ENCODE assay signal across 13 cellular contexts in the genomic region with DNA sequence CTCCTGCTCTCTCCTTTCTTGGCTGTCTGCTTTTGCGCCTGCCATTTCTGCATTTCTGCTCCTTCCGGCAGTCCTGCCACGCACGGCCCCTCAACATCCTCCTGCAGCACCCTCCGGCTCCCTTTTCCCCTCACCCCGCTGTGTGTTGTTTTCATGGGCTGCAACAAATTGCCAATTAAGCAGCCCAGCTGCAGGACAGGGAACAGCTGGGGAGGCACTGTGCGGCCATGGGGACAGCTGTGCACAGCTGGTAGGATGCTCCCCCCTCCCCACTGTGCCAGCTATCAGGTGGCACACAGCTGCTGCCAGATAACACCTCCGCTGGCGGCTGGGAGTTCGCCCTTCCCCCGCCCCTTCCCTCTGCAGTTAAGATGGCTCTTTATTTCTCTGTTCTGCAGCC. TPM values are rescaled to one million over a fixed set of nuclear protein-coding genes. Genes with fewer than 3 reads are reported as not detected.
DNase-seq lines count a peak whose midpoint lies in the region; TF ChIP-seq lines count a peak whose summit lies in the region.
"Had no signal": no experiment of that assay in that cellular context is flagged by ENCODE, and none has a peak within 500 bp of the region (broad histone marks: within the 10 kb centered on the region; RNA-seq: fewer than 3 reads in every experiment).

No MANE protein-coding gene starts in this region.

- TF ChIP-seq CTCF in endothelial cell (IDR thresholded peaks at IDR 0.05; ENCODE audit: unreplicated experiment): no peak

- WGBS in neuronal stem cell (ENCODE audit: extremely low coverage in 2 of 2, insufficient read length in 2 of 2, insufficient replicate concordance in 1 of 2), 2 donors: no CpG with 5 or more reads among the region's 11 CpGs

- H3K27me3 ChIP-seq in BLaER1 (no peaks in the 10 kb centered on the region), neuronal stem cell (ENCODE audit: control insufficient read depth in 3 of 3, insufficient read depth in 3 of 3, low read depth in 1 of 3, low read length in 3 of 3) (peaks cover 0 to 93% (median 2%) of the 10 kb centered on the region in 3 experiments)
- H3K27me3 ChIP-seq: pancreas had no signal

- peak overlapping the region; percentile 77 for H3K4me2 ChIP-seq in BLaER1
- H3K4me2 ChIP-seq in neuronal stem cell (ENCODE audit: insufficient read depth, low read length, poor library complexity, severe bottlenecking): no peak overlapping the region
- H3K4me2 ChIP-seq: PC-9 had no signal

- no peak overlapping the region for H3K4me3 Mint-ChIP-seq in endothelial cell (ENCODE audit: unreplicated experiment)
- H3K4me3 Mint-ChIP-seq: activated CD4-positive, alpha-beta memory T cell treated with anti-CD3 and anti-CD28 coated beads, Interleukin-2, amount 10 ng/mL, durations not matched to agents 7 days and 5 days had no signal

- H3K36me3 Mint-ChIP-seq in endothelial cell (ENCODE audit: low read depth, unreplicated experiment): peaks cover 8% of the 10 kb centered on the region

- H3K9me3 Mint-ChIP-seq in endothelial cell (ENCODE audit: unreplicated experiment): no peaks in the 10 kb centered on the region
- H3K9me3 Mint-ChIP-seq: activated CD4-positive, alpha-beta memory T cell treated with anti-CD3 and anti-CD28 coated beads, Interleukin-2, amount 10 ng/mL, durations not matched to agents 7 days and 5 days had no signal

- H3K14ac ChIP-seq in neuronal stem cell (ENCODE audit: low read length): no peak overlapping the region

- H3K79me1 ChIP-seq in neuronal stem cell (ENCODE audit: low read depth, low read length): no peaks in the 10 kb centered on the region

- H2AK5ac ChIP-seq in neuronal stem cell (ENCODE audit: low read depth, low read length): peak overlapping the region; percentile 23

- no peak overlapping the region for H2BK12ac ChIP-seq in neuronal stem cell (ENCODE audit: low read length)

- H3K36me3 ChIP-seq in BLaER1: peaks cover 88% of the 10 kb centered on the region
- no peaks in the 10 kb centered on the region for H3K36me3 ChIP-seq in neuronal stem cell (replicated peaks in 1 of 2; ENCODE audit: control insufficient read depth in 2 of 2, insufficient read depth in 2 of 2, low read length in 2 of 2)

- H3K18ac ChIP-seq in neuronal stem cell (ENCODE audit: low read length): peak overlapping the region; percentile 29

- H3K9ac ChIP-seq in BLaER1 (no peak overlapping the region), neuronal stem cell (ENCODE audit: low read depth, low read length, poor library complexity) (peak overlapping the region; percentile 18)

- H3K27ac ChIP-seq in BLaER1 (peak overlapping the region; percentile 64; the same call in 1 of the 2 replicates), neuronal stem cell (replicated peaks; ENCODE audit: low read length) (no peak overlapping the region)
- H3K27ac ChIP-seq: pancreas, PC-9 had no signal

- no peak overlapping the region for H2AFZ ChIP-seq in neuronal stem cell (ENCODE audit: low read length)
- H2AFZ ChIP-seq: PC-9 had no signal

- H4K91ac ChIP-seq in neuronal stem cell (ENCODE audit: low read depth, low read length, poor library complexity): no peak overlapping the region

- H2BK120ac ChIP-seq in neuronal stem cell (ENCODE audit: low read depth, low read length): no peak overlapping the region

- no peak overlapping the region for H3K4ac ChIP-seq in neuronal stem cell (ENCODE audit: low read length)

- H3K9me3 ChIP-seq in BLaER1 (no peaks in the 10 kb centered on the region), neuronal stem cell (replicated peaks in 1 of 2; ENCODE audit: control insufficient read depth in 2 of 2, insufficient read depth in 1 of 2, low read depth in 1 of 2, low read length in 2 of 2) (no peaks in the 10 kb centered on the region)
- H3K9me3 ChIP-seq: pancreas had no signal

- H3K23ac ChIP-seq in neuronal stem cell (ENCODE audit: low read depth, low read length, poor library complexity): no peak overlapping the region

- H3K4me1 ChIP-seq in BLaER1: peaks cover 50% of the 10 kb centered on the region
- peaks cover 0 to 12% of the 10 kb centered on the region in 2 donors for H3K4me1 ChIP-seq in neuronal stem cell (ENCODE audit: control insufficient read depth in 2 of 2, insufficient read depth in 1 of 2, low read depth in 1 of 2, low read length in 2 of 2)

- peaks cover 30% of the 10 kb centered on the region for H4K20me1 ChIP-seq in BLaER1

- H2BK5ac ChIP-seq in neuronal stem cell (ENCODE audit: low read length): no peak overlapping the region

- H3K27ac Mint-ChIP-seq in endothelial cell (ENCODE audit: unreplicated experiment): peak overlapping the region; percentile 30
- H3K27ac Mint-ChIP-seq: activated CD4-positive, alpha-beta memory T cell treated with anti-CD3 and anti-CD28 coated beads, Interleukin-2, amount 10 ng/mL, durations not matched to agents 7 days and 5 days had no signal

- DNase-seq in NCI-H69 (lab: John Stamatoyannopoulos, UW): peak; percentile 72
- no peak for DNase-seq in endothelial cell (ENCODE audit: low spot score)
- no peak for DNase-seq in neuronal stem cell (ENCODE audit: low spot score)
- no peak for DNase-seq in T-helper 2 cell
- no peak for DNase-seq in putamen (ENCODE audit: low spot score)
- DNase-seq in activated T-cell treated with anti-CD3 and anti-CD28 coated beads, Interleukin-2, amount 50 U/mL, for 48 hours: no peak
- no peak for DNase-seq in NCI-H1092 (lab: John Stamatoyannopoulos, UW)
- DNase-seq: activated CD4-positive, alpha-beta memory T cell treated with anti-CD3 and anti-CD28 coated beads, Interleukin-2, amount 10 ng/mL, durations not matched to agents 7 days and 5 days; activated gamma-delta T cell; pancreas; PC-9; stimulated activated CD4-positive, alpha-beta T cell treated with anti-CD3 and anti-CD28 coated beads, Interleukin-15, amount 100 ng/mL, for 24 hours had no signal

- H3K4me1 Mint-ChIP-seq in endothelial cell (ENCODE audit: unreplicated experiment): peaks cover 5% of the 10 kb centered on the region
- H3K4me1 Mint-ChIP-seq: activated CD4-positive, alpha-beta memory T cell treated with anti-CD3 and anti-CD28 coated beads, Interleukin-2, amount 10 ng/mL, durations not matched to agents 7 days and 5 days had no signal

- peak overlapping the region; percentile 69 for H2BK15ac ChIP-seq in neuronal stem cell (ENCODE audit: low read length)

- peaks cover 6% of the 10 kb centered on the region for H3K27me3 Mint-ChIP-seq in endothelial cell (ENCODE audit: unreplicated experiment)
- H3K27me3 Mint-ChIP-seq: activated CD4-positive, alpha-beta memory T cell treated with anti-CD3 and anti-CD28 coated beads, Interleukin-2, amount 10 ng/mL, durations not matched to agents 7 days and 5 days had no signal

- H3K4me3 ChIP-seq in BLaER1 (no peak overlapping the region), neuronal stem cell (ENCODE audit: low read length in 2 of 2) (no peak overlapping the region)
- H3K4me3 ChIP-seq: pancreas, PC-9 had no signal

- no peak overlapping the region for H4K8ac ChIP-seq in neuronal stem cell (ENCODE audit: low read depth, low read length)

RNA-seq across cellular contexts. Expression of gene LYL1, which starts 25.4 kb away (rescaled TPM):
- total RNA-seq in endothelial cell (ENCODE audit: unreplicated experiment): 68.6 TPM
- polyA plus RNA-seq in neuronal stem cell (2013, experiment 1 of 2): 1.1 TPM
- polyA plus RNA-seq in neuronal stem cell (2013, experiment 2 of 2): 1.1 TPM

RNA-seq across cellular contexts. Expression of gene TRMT1, which starts 39.3 kb away (rescaled TPM):
- 54.2 TPM for total RNA-seq in endothelial cell (ENCODE audit: unreplicated experiment)
- 22.9 TPM for polyA plus RNA-seq in neuronal stem cell (2013, experiment 1 of 2)
- polyA plus RNA-seq in neuronal stem cell (2013, experiment 2 of 2): 24.4 TPM

RNA-seq across cellular contexts. Expression of gene NACC1, which starts 40.8 kb away (rescaled TPM):
- total RNA-seq in endothelial cell (ENCODE audit: unreplicated experiment): 112 TPM
- polyA plus RNA-seq in neuronal stem cell (2013, experiment 1 of 2): 123 TPM
- polyA plus RNA-seq in neuronal stem cell (2013, experiment 2 of 2): 121 TPM
